In genomic region chr1:25622526-25622925, GRCh38 we compare ENCODE assay signal across 19 cellular contexts. TPM values are rescaled to one million over a fixed set of nuclear protein-coding genes. Genes with fewer than 3 reads are reported as not detected.
DNase-seq lines count a peak whose midpoint lies in the region; ATAC-seq, FAIRE-seq and TF ChIP-seq lines count a peak whose summit lies in the region.
"Had no signal": no experiment of that assay in that cellular context is flagged by ENCODE, and none has a peak within 500 bp of the region (broad histone marks: within the 10 kb centered on the region; RNA-seq: fewer than 3 reads in every experiment).

No MANE protein-coding gene starts in this region.

- no peak for TF ChIP-seq EP300 in esophagus muscularis mucosa (IDR thresholded peaks at IDR 0.05)

- H3K79me2 ChIP-seq in OCI-LY7 (ENCODE audit: insufficient read depth, low read depth, low read length), result no peaks in the 10 kb centered on the region

- peaks cover 74% of the 10 kb centered on the region for H3K4me1 ChIP-seq in CD4-positive, alpha-beta memory T cell (ENCODE audit: insufficient read depth, low read length)
- H3K4me1 ChIP-seq in esophagus muscularis mucosa (peaks cover 34 to 66% (median 60%) of the 10 kb centered on the region in 4 donors), OCI-LY7 (ENCODE audit: insufficient read depth, low read length, poor library complexity, severe bottlenecking) (peaks cover 29% of the 10 kb centered on the region)
- H3K4me1 ChIP-seq: breast epithelium, foreskin keratinocyte had no signal

- peaks cover 0 to 4% (median 0%) of the 10 kb centered on the region in 8 donors for H3K9me3 Mint-ChIP-seq in CD4-positive, alpha-beta memory T cell
- peaks cover 0 to 3% of the 10 kb centered on the region in 2 donors for H3K9me3 Mint-ChIP-seq in activated T-cell treated with anti-CD3 and anti-CD28 coated beads, Interleukin-2, amount 50 U/mL, for 72 hours
- H3K9me3 Mint-ChIP-seq: dendritic cell treated with granulocyte-macrophage colony-stimulating factor and Interleukin-4, amounts not matched to agents 40 ng/mL and 50 ng/mL, for 4 days had no signal

- no peak overlapping the region for H3K4me2 ChIP-seq in OCI-LY7 (ENCODE audit: low read length)

- peaks cover 72 to 94% (median 84%) of the 10 kb centered on the region in 4 donors for H3K4me1 Mint-ChIP-seq in CD4-positive, alpha-beta memory T cell
- peaks cover 73% of the 10 kb centered on the region for H3K4me1 Mint-ChIP-seq in activated T-cell treated with anti-CD3 and anti-CD28 coated beads, Interleukin-2, amount 50 U/mL, for 72 hours (ENCODE audit: low read depth)

- H3K27ac ChIP-seq in CD4-positive, alpha-beta memory T cell (ENCODE audit: low read depth, low read length), result peak overlapping the region; percentile 1
- H3K27ac ChIP-seq in esophagus muscularis mucosa (replicated peaks in 1 of 4) (peak overlapping the region in 3 of 4 donors; percentile 8 to 15 (median 10)), OCI-LY7 (ENCODE audit: low read depth, low read length, poor library complexity, severe bottlenecking) (no peak overlapping the region)
- H3K27ac ChIP-seq: foreskin keratinocyte, right atrium auricular region, upper lobe of right lung had no signal

- DNase-seq in CD4-positive, alpha-beta memory T cell, result peak in 3 of 5 donors; percentile 26 to 51 (median 29)
- no peak for DNase-seq in GM12891 (ENCODE audit: insufficient read length, low spot score)
- peak; percentile 51 to 76 for DNase-seq in activated T-cell treated with anti-CD3 and anti-CD28 coated beads, Interleukin-2, amount 50 U/mL, for 72 hours
- peak; percentile 91 for DNase-seq in esophagus muscularis mucosa (ENCODE audit: extremely low spot score)
- no peak for DNase-seq in OCI-LY7 (ENCODE audit: low spot score)
- DNase-seq in SHP77 (lab: John Stamatoyannopoulos, UW), result no peak
- DNase-seq in globus pallidus (ENCODE audit: low spot score), result no peak
- no peak for DNase-seq in AG08395 (ENCODE audit: low spot score)
- DNase-seq: foreskin keratinocyte, NCI-H1105, stomach, upper lobe of right lung had no signal

- H2AFZ ChIP-seq in OCI-LY7 (ENCODE audit: low read length), result no peak overlapping the region

- H3K9me3 ChIP-seq in CD4-positive, alpha-beta memory T cell (ENCODE audit: control insufficient read depth in 1 of 2, low read length in 2 of 2), result no peaks in the 10 kb centered on the region
- H3K9me3 ChIP-seq in esophagus muscularis mucosa (no peaks in the 10 kb centered on the region), OCI-LY7 (ENCODE audit: low read length) (no peaks in the 10 kb centered on the region)
- H3K9me3 ChIP-seq: breast epithelium, right atrium auricular region, stomach, upper lobe of right lung had no signal

- H3K4me3 Mint-ChIP-seq in CD4-positive, alpha-beta memory T cell, result peak overlapping the region; percentile 57 to 99 (median 96)
- H3K4me3 Mint-ChIP-seq in activated T-cell treated with anti-CD3 and anti-CD28 coated beads, Interleukin-2, amount 50 U/mL, for 72 hours, result peak overlapping the region; percentile 76 to 96
- H3K4me3 Mint-ChIP-seq: dendritic cell treated with granulocyte-macrophage colony-stimulating factor and Interleukin-4, amounts not matched to agents 40 ng/mL and 50 ng/mL, for 4 days had no signal

- TF ChIP-seq POLR2A in GM12891 (IDR thresholded peaks at IDR 0.05; ENCODE audit: low read depth, low read length), result no peak
- no peak for TF ChIP-seq POLR2A in esophagus muscularis mucosa (IDR thresholded peaks at IDR 0.05; ENCODE audit: low read depth)

- no peaks in the 10 kb centered on the region for H3K27me3 ChIP-seq in CD4-positive, alpha-beta memory T cell (ENCODE audit: insufficient read depth, low read length)
- no peaks in the 10 kb centered on the region for H3K27me3 ChIP-seq in esophagus muscularis mucosa
- H3K27me3 ChIP-seq: breast epithelium, right atrium auricular region, upper lobe of right lung had no signal

- TF ChIP-seq CTCF in esophagus muscularis mucosa (IDR thresholded peaks at IDR 0.05) (no peak), OCI-LY7 (conservative IDR thresholded peaks at IDR 0.05; ENCODE audit: low read length) (no peak)

- H4K20me1 ChIP-seq in OCI-LY7 (ENCODE audit: insufficient read depth, low read length), result no peaks in the 10 kb centered on the region

- peak overlapping the region; percentile 53 to 96 (median 84) for H3K27ac Mint-ChIP-seq in CD4-positive, alpha-beta memory T cell
- H3K27ac Mint-ChIP-seq in activated T-cell treated with anti-CD3 and anti-CD28 coated beads, Interleukin-2, amount 50 U/mL, for 72 hours, result no peak overlapping the region
- H3K27ac Mint-ChIP-seq: dendritic cell treated with granulocyte-macrophage colony-stimulating factor and Interleukin-4, amounts not matched to agents 40 ng/mL and 50 ng/mL, for 4 days had no signal

- no peaks in the 10 kb centered on the region for H3K27me3 Mint-ChIP-seq in CD4-positive, alpha-beta memory T cell
- no peaks in the 10 kb centered on the region for H3K27me3 Mint-ChIP-seq in activated T-cell treated with anti-CD3 and anti-CD28 coated beads, Interleukin-2, amount 50 U/mL, for 72 hours (ENCODE audit: low read depth)

- CTCF ChIA-PET in CD4-positive, alpha-beta memory T cell (lab: Charles Lee; ENCODE audit: partially characterized antibody), result interaction anchor here (0.8 to 8.0 kb wide), 6 partner anchors 9 to 165 kb away, joined by 3 to 46 read pairs (median 7); no protein-coding TSS in a partner anchor
- CTCF ChIA-PET in OCI-LY7 (lab: Charles Lee; ENCODE audit: unreplicated experiment), result no interaction called here

- WGBS in esophagus muscularis mucosa, result 81% methylated on average over 6 of the region's 6 CpGs

- intact Hi-C loops in CD4-positive, alpha-beta memory T cell (cut with micrococcal nuclease), result no loop called here
- intact Hi-C loops in esophagus muscularis mucosa (cut with DNase I) (no loop called here), OCI-LY7 (cut with micrococcal nuclease; ENCODE audit: unreplicated experiment) (no loop called here)

- H3K36me3 Mint-ChIP-seq in CD4-positive, alpha-beta memory T cell, result peaks cover 9 to 16% of the 10 kb centered on the region in 2 donors
- H3K36me3 Mint-ChIP-seq in activated T-cell treated with anti-CD3 and anti-CD28 coated beads, Interleukin-2, amount 50 U/mL, for 72 hours (ENCODE audit: insufficient read depth in 2 of 2), result peaks cover 5 to 7% of the 10 kb centered on the region in 2 donors

- H3K4me3 ChIP-seq in CD4-positive, alpha-beta memory T cell (ENCODE audit: low read length in 2 of 2), result no peak overlapping the region
- no peak overlapping the region for H3K4me3 ChIP-seq in esophagus muscularis mucosa
- no peak overlapping the region for H3K4me3 ChIP-seq in OCI-LY7 (ENCODE audit: low read depth, low read length, poor library complexity, severe bottlenecking)
- H3K4me3 ChIP-seq: breast epithelium, lung, right atrium auricular region, stomach, upper lobe of right lung had no signal

- peak; percentile 61 to 80 for ATAC-seq in activated T-cell treated with anti-CD3 and anti-CD28 coated beads, Interleukin-2, amount 50 U/mL, for 72 hours (replicated peaks in 1 of 2)
- ATAC-seq: foreskin keratinocyte, Right ventricle myocardium inferior, upper lobe of right lung had no signal

- H3K9me2 ChIP-seq in OCI-LY7 (ENCODE audit: insufficient read depth, low read length), result no peaks in the 10 kb centered on the region

- no TSS peak for BruUV-seq in OCI-LY7 (replicated peaks; lab: Mats Ljungman, UMichigan)

- POLR2A ChIA-PET in CD4-positive, alpha-beta memory T cell (lab: Charles Lee; ENCODE audit: partially characterized antibody), result interaction anchor here (0.6 to 10.7 kb wide), 6 partner anchors 10 to 301 kb away, joined by 3 to 151 read pairs (median 6); no protein-coding TSS in a partner anchor
- POLR2A ChIA-PET in OCI-LY7 (lab: Charles Lee), result interaction anchor here (0.6 kb wide), 1 partner anchor 33 kb away, joined by 3 read pairs; no protein-coding TSS in a partner anchor

- H3K36me3 ChIP-seq in CD4-positive, alpha-beta memory T cell (ENCODE audit: insufficient read depth, low read length), result no peaks in the 10 kb centered on the region
- H3K36me3 ChIP-seq in esophagus muscularis mucosa (no peaks in the 10 kb centered on the region), OCI-LY7 (ENCODE audit: insufficient read depth, low read length) (no peaks in the 10 kb centered on the region)
- H3K36me3 ChIP-seq: breast epithelium, right atrium auricular region, upper lobe of right lung had no signal

- FAIRE-seq in GM12891 (lab: Jason Lieb, UNC), result peak; percentile 82
- FAIRE-seq: keratinocyte had no signal

TF ChIP-seq in GM12891, 5 proteins besides CTCF, POLR2A, EP300 and RAD21:
- TF ChIP-seq POLR2AphosphoS5 (IDR thresholded peaks at IDR 0.05; ENCODE audit: low read depth, low read length) (no peak), POU2F2 (IDR thresholded peaks at IDR 0.05; ENCODE audit: low read depth, low read length) (no peak), PAX5 (IDR thresholded peaks at IDR 0.05; ENCODE audit: insufficient read depth, low read length, severe bottlenecking) (no peak), TAF1 (IDR thresholded peaks at IDR 0.05; ENCODE audit: low read depth, low read length) (no peak), SPI1 (IDR thresholded peaks at IDR 0.05; ENCODE audit: low read depth, low read length) (no peak)

RNA-seq across cellular contexts. Expression of gene MAN1C1, which starts 5.9 kb away (rescaled TPM):
- total RNA-seq in CD4-positive, alpha-beta memory T cell, result 10 to 100 TPM; 42.6 to 45.1 TPM
- 10 to 100 TPM in 1 of 2 donors, 1 to 10 TPM in 1; 3.6 to 10.4 TPM for polyA plus RNA-seq in CD4-positive, alpha-beta memory T cell
- 0.94 TPM for polyA plus RNA-seq in GM12891 (2012; ENCODE audit: low read depth, missing spikeins)
- 10 to 100 TPM in 1 of 2 donors, 1 to 10 TPM in 1; 9.4 to 13.3 TPM for total RNA-seq in activated T-cell treated with anti-CD3 and anti-CD28 coated beads, Interleukin-2, amount 50 U/mL, for 72 hours
- total RNA-seq in esophagus muscularis mucosa (10 to 100 TPM; 20.2 to 22.8 (median 20.7) TPM), OCI-LY7 (2022) (4.6 and 4.9 TPM in 2 replicates)
- 2.4 and 3.0 TPM in 2 replicates for total RNA-seq in OCI-LY7 (2014; rRNA removed; shearing (Covaris generic))
- total RNA-seq: HT1080 had no signal

Comparison
In these comparisons a context has a peak if more than half of its experiments do, and no peak if none do; other contexts are left out.
1. DNase-seq: peak in CD4-positive, alpha-beta memory T cell (3 of 5), activated T-cell treated with anti-CD3 and anti-CD28 coated beads, Interleukin-2, amount 50 U/mL, for 72 hours (2 of 2) and esophagus muscularis mucosa (single experiment); none in GM12891 (single experiment), OCI-LY7 (single experiment), SHP77 (0 of 2), globus pallidus (single experiment) and AG08395 (single experiment).